In genomic region chr1:7378346-7379130, GRCh38 we compare ENCODE assay signal across 17 cellular contexts.
DNase-seq lines count a peak whose midpoint lies in the region; FAIRE-seq and TF ChIP-seq lines count a peak whose summit lies in the region.
"Had no signal": no experiment of that assay in that cellular context is flagged by ENCODE, and none has a peak within 500 bp of the region (broad histone marks: within the 10 kb centered on the region; RNA-seq: fewer than 3 reads in every experiment).

No MANE protein-coding gene starts in this region.

- H3K27ac Mint-ChIP-seq in H9 (peak overlapping the region in 1 of 3 experiments; percentile 51; a peak in 1 of 7 replicates), HFFc6 (no peak overlapping the region)
- H3K27ac Mint-ChIP-seq in activated naive CD4-positive, alpha-beta T cell treated with anti-CD3 and anti-CD28 coated beads, Interleukin-2, amount 10 ng/mL, durations not matched to agents 7 days and 5 days, result no peak overlapping the region
- no peak overlapping the region for H3K27ac Mint-ChIP-seq in activated CD4-positive, alpha-beta memory T cell treated with anti-CD3 and anti-CD28 coated beads for 36 hours
- H3K27ac Mint-ChIP-seq: activated T-helper 17 cell treated with anti-CD3 and anti-CD28 coated beads, Interleukin-2, amount 50 U/mL, for 72 hours had no signal

- no peak overlapping the region for H2AK5ac ChIP-seq in H9 (ENCODE audit: insufficient read length, low read length)
- H2AK5ac ChIP-seq in H1 (ENCODE audit: low read depth, low read length), result no peak overlapping the region

- POLR2A ChIA-PET in H1 (lab: Charles Lee; ENCODE audit: partially characterized antibody), result interaction anchor here (0.6 to 1.2 kb wide), 3 partner anchors 12 to 116 kb away, joined by 3 to 5 read pairs (median 4); no protein-coding TSS in a partner anchor
- POLR2A ChIA-PET in activated CD4-positive, alpha-beta memory T cell treated with anti-CD3 and anti-CD28 coated beads for 36 hours (lab: Charles Lee), result no interaction called here

- H3K27me3 ChIP-seq in H9 (ENCODE audit: insufficient read depth, low read length) (no peaks in the 10 kb centered on the region), H1 (replicated peaks in 1 of 4; ENCODE audit: control insufficient read depth in 3 of 4, extremely low read depth in 1 of 4, insufficient read depth in 3 of 4, low read length in 3 of 4) (no peaks in the 10 kb centered on the region), osteoblast (ENCODE audit: insufficient read depth, low read length) (no peaks in the 10 kb centered on the region), prostate gland (replicated peaks; ENCODE audit: insufficient read depth) (no peaks in the 10 kb centered on the region)
- H3K27me3 ChIP-seq: adrenal gland, right lobe of liver, SJCRH30 had no signal

- H4K20me1 ChIP-seq in H9 (ENCODE audit: control insufficient read depth, insufficient read depth, insufficient read length) (no peaks in the 10 kb centered on the region), H1 (replicated peaks in 1 of 2; ENCODE audit: control insufficient read depth in 1 of 2, insufficient read depth in 2 of 2, low read length in 2 of 2) (peaks cover 0 to 1% of the 10 kb centered on the region in 2 experiments), osteoblast (ENCODE audit: insufficient read depth, low read length) (no peaks in the 10 kb centered on the region)

- H3K23ac ChIP-seq in H9 (ENCODE audit: insufficient read length, low read depth, low read length) (no peak overlapping the region), H1 (ENCODE audit: insufficient read length) (no peak overlapping the region)

- H3K4ac ChIP-seq in H9 (ENCODE audit: low read depth, low read length), result no peak overlapping the region
- no peak overlapping the region for H3K4ac ChIP-seq in H1 (replicated peaks; ENCODE audit: insufficient read length, low read depth, low read length)

- TF ChIP-seq RAD21 in H1 (IDR thresholded peaks at IDR 0.05 in 1 of 2, conservative IDR thresholded peaks at IDR 0.05 in 1 of 2; ENCODE audit: low read depth in 2 of 2, low read length in 2 of 2), result no peak

- no peak overlapping the region for H4K5ac ChIP-seq in H9 (ENCODE audit: insufficient read length, low read depth, low read length)
- no peak overlapping the region for H4K5ac ChIP-seq in H1 (ENCODE audit: insufficient read length, low read depth, low read length)

- H3K9me3 ChIP-seq in H9 (ENCODE audit: control insufficient read depth, low read depth, low read length), result no peaks in the 10 kb centered on the region
- H3K9me3 ChIP-seq in H1 (ENCODE audit: insufficient read depth in 2 of 2, low read depth in 1 of 2, low read length in 1 of 2), result no peaks in the 10 kb centered on the region
- H3K9me3 ChIP-seq in osteoblast (ENCODE audit: low read depth, low read length), result no peaks in the 10 kb centered on the region
- no peaks in the 10 kb centered on the region for H3K9me3 ChIP-seq in prostate gland
- H3K9me3 ChIP-seq: adrenal gland, right lobe of liver, SJCRH30 had no signal

- H3K9ac ChIP-seq in H9 (ENCODE audit: extremely low read depth, insufficient read length, low read length) (no peak overlapping the region), H1 (replicated peaks in 1 of 4; ENCODE audit: extremely low read depth in 1 of 4, low read depth in 3 of 4, low read length in 3 of 4) (no peak overlapping the region; a peak in 1 of 7 replicates)

- H3K27me3 Mint-ChIP-seq in H9 (ENCODE audit: low read depth) (no peaks in the 10 kb centered on the region), HFFc6 (ENCODE audit: insufficient read depth) (peaks cover 3% of the 10 kb centered on the region)
- H3K27me3 Mint-ChIP-seq in activated naive CD4-positive, alpha-beta T cell treated with anti-CD3 and anti-CD28 coated beads, Interleukin-2, amount 10 ng/mL, durations not matched to agents 7 days and 5 days, result peaks cover 5% of the 10 kb centered on the region
- peaks cover 4% of the 10 kb centered on the region for H3K27me3 Mint-ChIP-seq in activated CD4-positive, alpha-beta memory T cell treated with anti-CD3 and anti-CD28 coated beads for 36 hours

- no peak overlapping the region for H3K27ac ChIP-seq in H9 (ENCODE audit: insufficient read length, low read depth, low read length)
- H3K27ac ChIP-seq in H1 (ENCODE audit: low read depth, low read length), result no peak overlapping the region
- no peak overlapping the region for H3K27ac ChIP-seq in osteoblast (ENCODE audit: low read depth, low read length)
- H3K27ac ChIP-seq in prostate gland, result no peak overlapping the region
- H3K27ac ChIP-seq: adrenal gland, right lobe of liver had no signal

- DNase-seq in COLO668 (lab: John Stamatoyannopoulos, UW; ENCODE audit: unreplicated experiment), result peak; percentile 63
- no peak for DNase-seq in H9
- no peak for DNase-seq in H1 (ENCODE audit: low read depth in 1 of 2, low spot score in 2 of 2)
- no peak for DNase-seq in osteoblast (ENCODE audit: insufficient read length, low spot score, missing footprints)
- no peak for DNase-seq in activated naive CD4-positive, alpha-beta T cell treated with anti-CD3 and anti-CD28 coated beads, Interleukin-2, amount 10 ng/mL, durations not matched to agents 7 days and 5 days
- no peak for DNase-seq in HFFc6
- no peak for DNase-seq in prostate gland (ENCODE audit: low spot score)
- no peak for DNase-seq in activated CD4-positive, alpha-beta memory T cell treated with anti-CD3 and anti-CD28 coated beads for 36 hours
- DNase-seq: COR-L47; GDM1; naive thymus-derived CD4-positive, alpha-beta T cell; right lobe of liver had no signal

- H2BK120ac ChIP-seq in H9 (ENCODE audit: low read depth, low read length, poor library complexity, severe bottlenecking) (no peak overlapping the region), H1 (replicated peaks; ENCODE audit: low read depth, low read length) (peak overlapping the region; percentile 66)

- H3T11ph ChIP-seq in H9 (ENCODE audit: low read length), result no peak overlapping the region

- H3K23me2 ChIP-seq in H9 (ENCODE audit: insufficient read length, low read depth, low read length, poor library complexity, severe bottlenecking) (no peaks in the 10 kb centered on the region), H1 (ENCODE audit: low read depth, low read length) (peaks cover 1% of the 10 kb centered on the region; the same call in 1 of the 2 replicates)

- H3K36me3 Mint-ChIP-seq in H9 (ENCODE audit: insufficient read depth in 1 of 3, low read depth in 3 of 3) (no peaks in the 10 kb centered on the region), HFFc6 (ENCODE audit: low read depth) (no peaks in the 10 kb centered on the region)
- no peaks in the 10 kb centered on the region for H3K36me3 Mint-ChIP-seq in activated naive CD4-positive, alpha-beta T cell treated with anti-CD3 and anti-CD28 coated beads, Interleukin-2, amount 10 ng/mL, durations not matched to agents 7 days and 5 days
- no peaks in the 10 kb centered on the region for H3K36me3 Mint-ChIP-seq in activated CD4-positive, alpha-beta memory T cell treated with anti-CD3 and anti-CD28 coated beads for 36 hours
- H3K36me3 Mint-ChIP-seq: naive thymus-derived CD4-positive, alpha-beta T cell had no signal

- H3K4me3 Mint-ChIP-seq in H9 (no peak overlapping the region), HFFc6 (no peak overlapping the region)
- H3K4me3 Mint-ChIP-seq in activated naive CD4-positive, alpha-beta T cell treated with anti-CD3 and anti-CD28 coated beads, Interleukin-2, amount 10 ng/mL, durations not matched to agents 7 days and 5 days, result no peak overlapping the region
- no peak overlapping the region for H3K4me3 Mint-ChIP-seq in activated CD4-positive, alpha-beta memory T cell treated with anti-CD3 and anti-CD28 coated beads for 36 hours
- H3K4me3 Mint-ChIP-seq: activated T-helper 17 cell treated with anti-CD3 and anti-CD28 coated beads, Interleukin-2, amount 50 U/mL, for 72 hours; naive thymus-derived CD4-positive, alpha-beta T cell had no signal

- H2BK20ac ChIP-seq in H9 (ENCODE audit: low read depth, low read length, poor library complexity, severe bottlenecking) (peak overlapping the region; percentile 45), H1 (ENCODE audit: low read length) (no peak overlapping the region)

- H2BK5ac ChIP-seq in H9 (ENCODE audit: insufficient read length, low read length), result no peak overlapping the region
- no peak overlapping the region; the same call in 1 of the 2 replicates for H2BK5ac ChIP-seq in H1 (ENCODE audit: low read depth, low read length)

- no peak for FAIRE-seq in H1 (lab: Jason Lieb, UNC)
- FAIRE-seq: endometrium, GM12892 had no signal

- TF ChIP-seq CTCF in H9 (conservative IDR thresholded peaks at IDR 0.05), result no peak
- no peak for TF ChIP-seq CTCF in H1 (IDR thresholded peaks at IDR 0.05; ENCODE audit: control extremely low read depth in 1 of 3, insufficient read depth in 1 of 3, low read depth in 1 of 3, low read length in 3 of 3)
- no peak for TF ChIP-seq CTCF in osteoblast (IDR thresholded peaks at IDR 0.05; ENCODE audit: extremely low read depth, low read depth, low read length)
- TF ChIP-seq CTCF in HFFc6 (IDR thresholded peaks at IDR 0.05), result no peak
- TF ChIP-seq CTCF in prostate gland (IDR thresholded peaks at IDR 0.05), result no peak

- H3K18ac ChIP-seq in H9 (ENCODE audit: insufficient read length, low read depth, low read length) (no peak overlapping the region), H1 (ENCODE audit: extremely low read depth, low read length) (no peak overlapping the region)

- CTCF ChIA-PET in H1 (lab: Charles Lee; ENCODE audit: partially characterized antibody), result no interaction called here
- CTCF ChIA-PET in activated naive CD4-positive, alpha-beta T cell treated with anti-CD3 and anti-CD28 coated beads, Interleukin-2, amount 10 ng/mL, durations not matched to agents 7 days and 5 days (lab: Charles Lee), result no interaction called here
- CTCF ChIA-PET in activated CD4-positive, alpha-beta memory T cell treated with anti-CD3 and anti-CD28 coated beads for 36 hours (lab: Charles Lee), result no interaction called here

- no peak overlapping the region for H2AFZ ChIP-seq in H9 (ENCODE audit: low read length)
- H2AFZ ChIP-seq in H1 (ENCODE audit: low read length), result no peak overlapping the region
- no peak overlapping the region for H2AFZ ChIP-seq in osteoblast (ENCODE audit: low read length)

- H3K56ac ChIP-seq in H9 (ENCODE audit: insufficient read length, low read depth, low read length) (no peak overlapping the region), H1 (replicated peaks; ENCODE audit: insufficient read length, low read depth, low read length) (no peak overlapping the region)

- peaks cover 35 to 43% of the 10 kb centered on the region in 2 experiments for H3K4me1 Mint-ChIP-seq in H9
- H3K4me1 Mint-ChIP-seq in activated naive CD4-positive, alpha-beta T cell treated with anti-CD3 and anti-CD28 coated beads, Interleukin-2, amount 10 ng/mL, durations not matched to agents 7 days and 5 days, result no peaks in the 10 kb centered on the region
- H3K4me1 Mint-ChIP-seq in HFFc6 (ENCODE audit: low read depth), result peaks cover 15% of the 10 kb centered on the region
- no peaks in the 10 kb centered on the region for H3K4me1 Mint-ChIP-seq in activated CD4-positive, alpha-beta memory T cell treated with anti-CD3 and anti-CD28 coated beads for 36 hours (ENCODE audit: low read depth)
- H3K4me1 Mint-ChIP-seq: activated T-helper 17 cell treated with anti-CD3 and anti-CD28 coated beads, Interleukin-2, amount 50 U/mL, for 72 hours; naive thymus-derived CD4-positive, alpha-beta T cell had no signal

- no peaks in the 10 kb centered on the region for H3K79me2 ChIP-seq in H9 (ENCODE audit: insufficient read depth, low read length)
- H3K79me2 ChIP-seq in H1 (ENCODE audit: control insufficient read depth in 1 of 2, insufficient read depth in 2 of 2, low read length in 2 of 2), result no peaks in the 10 kb centered on the region
- H3K79me2 ChIP-seq in osteoblast (ENCODE audit: insufficient read depth, low read length), result no peaks in the 10 kb centered on the region

- H3K4me3 ChIP-seq in H1 (ENCODE audit: extremely low read depth in 1 of 4, insufficient read depth in 2 of 4, low read depth in 3 of 4, low read length in 4 of 4) (no peak overlapping the region; a peak in 1 of 8 replicates), osteoblast (ENCODE audit: insufficient read depth, low read length) (no peak overlapping the region), prostate gland (no peak overlapping the region)
- H3K4me3 ChIP-seq: adrenal gland, right lobe of liver, SJCRH30 had no signal

- peaks cover 2% of the 10 kb centered on the region; the same call in 1 of the 2 replicates for H3K4me1 ChIP-seq in H9 (ENCODE audit: insufficient read depth, low read length)
- H3K4me1 ChIP-seq in H1 (replicated peaks in 1 of 4; ENCODE audit: control insufficient read depth in 3 of 4, insufficient read depth in 4 of 4, low read length in 3 of 4), result peaks cover 4 to 24% (median 12%) of the 10 kb centered on the region in 4 experiments; a peak in 6 of 7 replicates
- peaks cover 16% of the 10 kb centered on the region for H3K4me1 ChIP-seq in osteoblast (ENCODE audit: insufficient read depth, low read length)
- H3K4me1 ChIP-seq in prostate gland (replicated peaks), result no peaks in the 10 kb centered on the region
- H3K4me1 ChIP-seq: adrenal gland, right lobe of liver had no signal

- intact Hi-C loops in prostate gland (cut with DNase I), result no loop called here
- intact Hi-C loops in activated CD4-positive, alpha-beta memory T cell treated with anti-CD3 and anti-CD28 coated beads for 36 hours (cut with micrococcal nuclease), result no loop called here

- H3K4me2 ChIP-seq in H9 (ENCODE audit: insufficient read depth, insufficient read length, low read length) (no peak overlapping the region), H1 (ENCODE audit: insufficient read depth in 1 of 2, low read depth in 2 of 2, low read length in 2 of 2) (peak overlapping the region in 1 of 2 experiments; percentile 73; a peak in 2 of 4 replicates), osteoblast (ENCODE audit: insufficient read depth, low read length) (peak overlapping the region; percentile 35)

- H3K9me3 Mint-ChIP-seq in H9, result no peaks in the 10 kb centered on the region
- no peaks in the 10 kb centered on the region for H3K9me3 Mint-ChIP-seq in activated naive CD4-positive, alpha-beta T cell treated with anti-CD3 and anti-CD28 coated beads, Interleukin-2, amount 10 ng/mL, durations not matched to agents 7 days and 5 days
- no peaks in the 10 kb centered on the region for H3K9me3 Mint-ChIP-seq in HFFc6
- no peaks in the 10 kb centered on the region for H3K9me3 Mint-ChIP-seq in activated CD4-positive, alpha-beta memory T cell treated with anti-CD3 and anti-CD28 coated beads for 36 hours

- H4K91ac ChIP-seq in H9 (ENCODE audit: insufficient read length, low read depth, low read length) (no peak overlapping the region), H1 (replicated peaks; ENCODE audit: insufficient read length, low read length) (no peak overlapping the region)

- H4K8ac ChIP-seq in H9 (replicated peaks; ENCODE audit: insufficient read length, low read depth, low read length), result no peak overlapping the region
- no peak overlapping the region; the same call in 1 of the 2 replicates for H4K8ac ChIP-seq in H1 (ENCODE audit: extremely low read depth, insufficient read depth, low read length)

- H3K36me3 ChIP-seq in H1 (ENCODE audit: control insufficient read depth in 2 of 4, insufficient read depth in 4 of 4, low read length in 3 of 4) (no peaks in the 10 kb centered on the region), osteoblast (ENCODE audit: insufficient read depth, low read length) (no peaks in the 10 kb centered on the region), prostate gland (no peaks in the 10 kb centered on the region)
- H3K36me3 ChIP-seq: adrenal gland, right lobe of liver, SJCRH30 had no signal

- WGBS in H9 (ENCODE audit: extremely low coverage, insufficient read length, low lambda C conversion rate), result no CpG with 5 or more reads among the region's 14 CpGs
- 85% methylated on average over 14 of the region's 14 CpGs; no CpG with 5 or more reads in 1 of the 2 experiments for WGBS in H1 (ENCODE audit: extremely low coverage in 1 of 2, insufficient coverage in 1 of 2, insufficient read length in 1 of 2, insufficient replicate concordance in 2 of 2, low coverage in 1 of 2, low lambda C conversion rate in 2 of 2, missing lambda C conversion rate in 1 of 2), 2 experiments
- WGBS in prostate gland, result 85% methylated on average over 14 of the region's 14 CpGs

- TF ChIP-seq POLR2A in H1 (IDR thresholded peaks at IDR 0.05; ENCODE audit: control extremely low read depth in 1 of 2, low read depth in 2 of 2, low read length in 2 of 2) (no peak), prostate gland (IDR thresholded peaks at IDR 0.05) (no peak)

- H2BK12ac ChIP-seq in H9 (ENCODE audit: insufficient read length, low read depth, low read length) (no peak overlapping the region), H1 (ENCODE audit: low read depth, low read length) (0 out of 2 replicates have a peak overlapping the region, but pooled peaks have one; percentile 50)

- H3K14ac ChIP-seq in H9 (ENCODE audit: insufficient read depth, low read length) (no peak overlapping the region), H1 (ENCODE audit: insufficient read length) (no peak overlapping the region)

- H3K79me1 ChIP-seq in H9 (ENCODE audit: insufficient read depth, low read depth, low read length, poor library complexity, severe bottlenecking) (no peaks in the 10 kb centered on the region), H1 (ENCODE audit: low read depth, low read length) (no peaks in the 10 kb centered on the region)

- H2BK15ac ChIP-seq in H9 (ENCODE audit: low read depth, low read length) (no peak overlapping the region), H1 (ENCODE audit: low read length) (no peak overlapping the region)

- TF ChIP-seq EP300 in H1 (IDR thresholded peaks at IDR 0.05; ENCODE audit: borderline replicate concordance in 1 of 2, low read depth in 2 of 2, low read length in 2 of 2), result no peak
